8 cellular contexts compared by ENCODE assay signal in genomic region chr7:5514440-5515035, GRCh38. TPM values are rescaled to one million over a fixed set of nuclear protein-coding genes. Genes with fewer than 3 reads are reported as not detected.
DNase-seq lines count a peak whose midpoint lies in the region; ATAC-seq and TF ChIP-seq lines count a peak whose summit lies in the region.

No MANE protein-coding gene starts in this region.

- H3K36me3 Mint-ChIP-seq in T-helper 1 cell treated with Interleukin-12 subunit alpha and Interleukin-12 subunit beta and Interleukin-4 antibody, amounts not matched to agents 30 μg/mL and 1 μg/mL, for 36 hours (ENCODE audit: low read depth) = no peaks in the 10 kb centered on the region
- no peaks in the 10 kb centered on the region for H3K36me3 Mint-ChIP-seq in activated naive CD8-positive, alpha-beta T cell treated with anti-CD3 and anti-CD28 coated beads, Interleukin-2, amount 10 ng/mL, durations not matched to agents 7 days and 5 days
- no peaks in the 10 kb centered on the region for H3K36me3 Mint-ChIP-seq in immature natural killer cell

- H3K27me3 ChIP-seq in subcutaneous abdominal adipose tissue (ENCODE audit: control insufficient read depth in 5 of 5, insufficient read depth in 4 of 5, low read length in 5 of 5) = no peaks in the 10 kb centered on the region

- peak overlapping the region; percentile 97 for H3K27ac Mint-ChIP-seq in T-helper 1 cell treated with Interleukin-12 subunit alpha and Interleukin-12 subunit beta and Interleukin-4 antibody, amounts not matched to agents 30 μg/mL and 1 μg/mL, for 36 hours
- peak overlapping the region; percentile 92 for H3K27ac Mint-ChIP-seq in activated naive CD8-positive, alpha-beta T cell treated with anti-CD3 and anti-CD28 coated beads, Interleukin-2, amount 10 ng/mL, durations not matched to agents 7 days and 5 days
- H3K27ac Mint-ChIP-seq in immature natural killer cell = peak overlapping the region in 3 of 6 donors; percentile 24 to 98 (median 98)

- H3K27me3 Mint-ChIP-seq in T-helper 1 cell treated with Interleukin-12 subunit alpha and Interleukin-12 subunit beta and Interleukin-4 antibody, amounts not matched to agents 30 μg/mL and 1 μg/mL, for 36 hours (ENCODE audit: low read depth) = no peaks in the 10 kb centered on the region
- no peaks in the 10 kb centered on the region for H3K27me3 Mint-ChIP-seq in activated naive CD8-positive, alpha-beta T cell treated with anti-CD3 and anti-CD28 coated beads, Interleukin-2, amount 10 ng/mL, durations not matched to agents 7 days and 5 days
- peaks cover 1 to 6% (median 2%) of the 10 kb centered on the region in 3 donors for H3K27me3 Mint-ChIP-seq in immature natural killer cell (ENCODE audit: low read depth in 3 of 3)

- no peak for ATAC-seq in activated naive CD8-positive, alpha-beta T cell treated with anti-CD3 and anti-CD28 coated beads, Interleukin-2, amount 10 ng/mL, durations not matched to agents 7 days and 5 days (ENCODE audit: low read depth)
- ATAC-seq in omental fat pad (ENCODE audit: low FRiP score) = no peak

- peak overlapping the region; percentile 79 to 97 (median 88) for H3K4me3 ChIP-seq in subcutaneous abdominal adipose tissue (ENCODE audit: low read depth in 1 of 5, low read length in 5 of 5)

- peak overlapping the region; percentile 90 for H3K27ac ChIP-seq in subcutaneous abdominal adipose tissue (ENCODE audit: low read depth, low read length)

- H3K9me3 ChIP-seq in subcutaneous abdominal adipose tissue (ENCODE audit: control insufficient read depth in 5 of 5, low read length in 5 of 5) = no peaks in the 10 kb centered on the region

- no peaks in the 10 kb centered on the region for H3K36me3 ChIP-seq in subcutaneous abdominal adipose tissue (ENCODE audit: control insufficient read depth in 5 of 5, insufficient read depth in 5 of 5, low read length in 5 of 5)

- peak overlapping the region; percentile 97 for H3K4me3 Mint-ChIP-seq in T-helper 1 cell treated with Interleukin-12 subunit alpha and Interleukin-12 subunit beta and Interleukin-4 antibody, amounts not matched to agents 30 μg/mL and 1 μg/mL, for 36 hours
- H3K4me3 Mint-ChIP-seq in activated naive CD8-positive, alpha-beta T cell treated with anti-CD3 and anti-CD28 coated beads, Interleukin-2, amount 10 ng/mL, durations not matched to agents 7 days and 5 days = peak overlapping the region; percentile 90
- peak overlapping the region; percentile 100 for H3K4me3 Mint-ChIP-seq in immature natural killer cell

- H3K9me3 Mint-ChIP-seq in T-helper 1 cell treated with Interleukin-12 subunit alpha and Interleukin-12 subunit beta and Interleukin-4 antibody, amounts not matched to agents 30 μg/mL and 1 μg/mL, for 36 hours = no peaks in the 10 kb centered on the region
- no peaks in the 10 kb centered on the region for H3K9me3 Mint-ChIP-seq in activated naive CD8-positive, alpha-beta T cell treated with anti-CD3 and anti-CD28 coated beads, Interleukin-2, amount 10 ng/mL, durations not matched to agents 7 days and 5 days
- H3K9me3 Mint-ChIP-seq in immature natural killer cell = no peaks in the 10 kb centered on the region

- POLR2A ChIA-PET in activated naive CD8-positive, alpha-beta T cell treated with anti-CD3 and anti-CD28 coated beads, Interleukin-2, amount 10 ng/mL, durations not matched to agents 7 days and 5 days (lab: Charles Lee) = interaction anchor here (0.7 kb wide), 1 partner anchor 10 kb away, joined by 4 read pairs; no protein-coding TSS in a partner anchor

- H3K9ac ChIP-seq in subcutaneous abdominal adipose tissue (ENCODE audit: low read length in 5 of 5) = peak overlapping the region in 2 of 5 donors; percentile 46 to 93

- no peak for DNase-seq in T-helper 1 cell
- DNase-seq in activated naive CD8-positive, alpha-beta T cell treated with anti-CD3 and anti-CD28 coated beads, Interleukin-2, amount 10 ng/mL, durations not matched to agents 7 days and 5 days = no peak
- no peak for DNase-seq in immature natural killer cell
- no peak for DNase-seq in DMS 273 treated with DMSO at 0.1 percent for 48 hours (lab: John Stamatoyannopoulos, UW)
- no peak for DNase-seq in NCI-H2171 treated with DMSO at 0.1 percent for 48 hours (lab: John Stamatoyannopoulos, UW)
- no peak for DNase-seq in omental fat pad (ENCODE audit: low spot score)

- peaks cover 18% of the 10 kb centered on the region for H3K4me1 Mint-ChIP-seq in T-helper 1 cell treated with Interleukin-12 subunit alpha and Interleukin-12 subunit beta and Interleukin-4 antibody, amounts not matched to agents 30 μg/mL and 1 μg/mL, for 36 hours (ENCODE audit: low read depth)
- peaks cover 11% of the 10 kb centered on the region for H3K4me1 Mint-ChIP-seq in activated naive CD8-positive, alpha-beta T cell treated with anti-CD3 and anti-CD28 coated beads, Interleukin-2, amount 10 ng/mL, durations not matched to agents 7 days and 5 days
- H3K4me1 Mint-ChIP-seq in immature natural killer cell = peaks cover 16 to 17% of the 10 kb centered on the region in 2 donors

- TF ChIP-seq CTCF in omental fat pad (IDR thresholded peaks at IDR 0.05) = no peak

- peaks cover 3 to 26% (median 23%) of the 10 kb centered on the region in 5 donors for H3K4me1 ChIP-seq in subcutaneous abdominal adipose tissue (ENCODE audit: control insufficient read depth in 5 of 5, insufficient read depth in 5 of 5, low read length in 5 of 5)

RNA-seq across cellular contexts. Expression of gene FBXL18, which starts 0.9 kb away (rescaled TPM):
- 10 to 100 TPM; 11.4 to 12.0 TPM for total RNA-seq in activated naive CD8-positive, alpha-beta T cell treated with anti-CD3 and anti-CD28 coated beads, Interleukin-2, amount 10 ng/mL, durations not matched to agents 7 days and 5 days
- 1 to 10 TPM in 1 of 3 donors, under 1 TPM in 1, not detected in 1; 0.18 to 2.3 TPM for polyA plus RNA-seq in immature natural killer cell
- 1 to 10 TPM; 5.4 to 7.3 (median 6.0) TPM for total RNA-seq in omental fat pad

RNA-seq across cellular contexts. Expression of gene ACTB, which starts 15.9 kb away (rescaled TPM):
- 1,000 to 10,000 TPM; 8,205 to 8,750 TPM for total RNA-seq in activated naive CD8-positive, alpha-beta T cell treated with anti-CD3 and anti-CD28 coated beads, Interleukin-2, amount 10 ng/mL, durations not matched to agents 7 days and 5 days
- polyA plus RNA-seq in immature natural killer cell = over 10,000 TPM; 14,703 to 30,361 (median 21,806) TPM
- total RNA-seq in omental fat pad = 1,000 to 10,000 TPM; 1,920 to 3,510 (median 2,778) TPM
